ENCODE assay signal across 14 cellular contexts in the genomic region with DNA sequence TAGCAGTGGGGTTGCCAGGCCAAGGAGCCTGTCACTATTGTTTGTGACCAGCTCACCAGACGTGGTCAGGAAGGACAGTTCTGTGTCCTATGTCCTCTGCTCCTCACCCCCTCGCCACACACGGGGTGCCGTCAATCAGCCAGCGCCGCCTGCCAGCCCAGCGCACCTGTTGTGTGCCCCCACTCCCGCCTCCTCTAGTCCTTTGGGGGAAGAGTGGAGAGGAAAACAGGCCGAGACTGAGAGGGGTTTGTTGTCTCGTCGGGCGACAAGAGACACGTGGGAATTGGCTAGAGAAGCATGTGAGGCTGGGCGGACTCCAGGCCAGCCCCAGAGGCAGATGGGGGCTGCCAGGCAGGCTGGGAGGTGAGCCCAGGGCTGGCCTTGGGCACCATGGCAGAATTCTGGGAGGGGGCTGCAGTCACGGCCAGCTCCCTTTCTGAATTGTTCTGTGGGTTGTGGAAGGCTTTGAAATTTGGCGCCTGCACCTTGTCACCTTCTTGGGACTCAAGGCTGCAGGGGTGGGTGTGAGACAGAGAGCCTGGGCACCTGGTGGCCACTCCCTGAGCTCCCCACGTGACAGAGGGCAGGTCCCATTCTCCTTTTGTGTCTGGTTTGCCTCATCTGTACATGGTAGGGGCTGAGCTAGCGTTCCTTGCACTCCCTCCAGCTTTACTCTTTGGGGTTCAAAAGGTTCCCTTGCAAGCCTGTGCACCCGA. TPM values are rescaled to one million over a fixed set of nuclear protein-coding genes. Genes with fewer than 3 reads are reported as not detected.
DNase-seq lines count a peak whose midpoint lies in the region; ATAC-seq and TF ChIP-seq lines count a peak whose summit lies in the region.
"Had no signal": no experiment of that assay in that cellular context is flagged by ENCODE, and none has a peak within 500 bp of the region (broad histone marks: within the 10 kb centered on the region; RNA-seq: fewer than 3 reads in every experiment).

No MANE protein-coding gene starts in this region.

- H3K4me1 ChIP-seq in lower lobe of right lung (no peaks in the 10 kb centered on the region), smooth muscle cell (ENCODE audit: low read depth) (peaks cover 17% of the 10 kb centered on the region)
- H3K4me1 ChIP-seq: colonic mucosa, HAP-1 had no signal

- peak overlapping the region; percentile 51 for H3K4me3 ChIP-seq in SK-N-MC
- no peak overlapping the region for H3K4me3 ChIP-seq in lower lobe of right lung
- no peak overlapping the region for H3K4me3 ChIP-seq in smooth muscle cell
- H3K4me3 ChIP-seq: colonic mucosa, HAP-1 had no signal

- DNase-seq in NCI-H2171 treated with DMSO at 0.1 percent for 48 hours (lab: John Stamatoyannopoulos, UW) (peak; percentile 10), NCI-H2171 (lab: John Stamatoyannopoulos, UW) (no peak), SK-N-MC (ENCODE audit: low read depth, low spot score) (no peak), lower lobe of right lung (peak; percentile 32), smooth muscle cell (lab: John Stamatoyannopoulos, UW; ENCODE audit: unreplicated experiment) (no peak), left lobe of liver (ENCODE audit: low spot score) (no peak), SKM-1 (lab: John Stamatoyannopoulos, UW; ENCODE audit: unreplicated experiment) (no peak)
- DNase-seq in stimulated activated naive CD8-positive, alpha-beta T cell treated with anti-CD3 and anti-CD28 coated beads, Interleukin-15, Interleukin-2, amounts not matched to agents 100 U/mL and 50 U/mL, for 24 hours, result no peak
- DNase-seq: activated gamma-delta T cell treated with Interleukin-2 at 50 U/mL for 16 hours; CD4-positive, alpha-beta memory T cell; colonic mucosa; islet precursor cell; MM.1S had no signal

- H3K36me3 ChIP-seq in SK-N-MC (ENCODE audit: insufficient read depth, low read length) (no peaks in the 10 kb centered on the region), lower lobe of right lung (no peaks in the 10 kb centered on the region), smooth muscle cell (ENCODE audit: low read depth) (no peaks in the 10 kb centered on the region)
- H3K36me3 ChIP-seq: colonic mucosa, HAP-1 had no signal

- H3K9ac ChIP-seq in SK-N-MC (ENCODE audit: insufficient read length), result peak overlapping the region; percentile 48
- H3K9ac ChIP-seq in smooth muscle cell (ENCODE audit: low read depth), result no peak overlapping the region

- peaks cover 18% of the 10 kb centered on the region for H3K79me2 ChIP-seq in smooth muscle cell (ENCODE audit: low read depth)

- H3F3A ChIP-seq in smooth muscle cell (ENCODE audit: low read depth), result peaks cover 15% of the 10 kb centered on the region

- H3K27ac ChIP-seq in SK-N-MC (peak overlapping the region; percentile 86), lower lobe of right lung (no peak overlapping the region), smooth muscle cell (ENCODE audit: low read depth) (peak overlapping the region; percentile 59)
- H3K27ac ChIP-seq: colonic mucosa had no signal

- H2AFZ ChIP-seq in smooth muscle cell (ENCODE audit: low read depth), result no peak overlapping the region

- intact Hi-C loops in lower lobe of right lung (cut with DNase I), result no loop called here

- H3K4me2 ChIP-seq in smooth muscle cell, result peak overlapping the region; percentile 66

- peaks cover 17% of the 10 kb centered on the region for H4K20me1 ChIP-seq in smooth muscle cell (ENCODE audit: low read depth)

- TF ChIP-seq CTCF in lower lobe of right lung (IDR thresholded peaks at IDR 0.05) (no peak), smooth muscle cell (IDR thresholded peaks at IDR 0.05; ENCODE audit: borderline replicate concordance, insufficient read depth, poor library complexity, severe bottlenecking) (no peak)

- no peaks in the 10 kb centered on the region for H3K9me3 ChIP-seq in SK-N-MC (ENCODE audit: low read depth, low read length)
- no peaks in the 10 kb centered on the region for H3K9me3 ChIP-seq in lower lobe of right lung
- no peaks in the 10 kb centered on the region for H3K9me3 ChIP-seq in smooth muscle cell (replicated peaks; ENCODE audit: low read depth)
- H3K9me3 ChIP-seq: colonic mucosa, HAP-1 had no signal

- 75% methylated on average over 19 of the region's 19 CpGs for WGBS in smooth muscle cell (ENCODE audit: low lambda C conversion rate)

- H3K27me3 ChIP-seq in lower lobe of right lung (ENCODE audit: low read depth) (no peaks in the 10 kb centered on the region), smooth muscle cell (ENCODE audit: low read depth) (no peaks in the 10 kb centered on the region)
- H3K27me3 ChIP-seq: colonic mucosa had no signal

- ATAC-seq in lower lobe of right lung (no peak), left lobe of liver (no peak)
- no peak for ATAC-seq in stimulated activated naive CD8-positive, alpha-beta T cell treated with anti-CD3 and anti-CD28 coated beads, Interleukin-15, Interleukin-2, amounts not matched to agents 100 U/mL and 50 U/mL, for 24 hours

RNA-seq across cellular contexts. Expression of gene KCNQ1OT1, which starts 3.1 kb away (rescaled TPM):
- total RNA-seq in lower lobe of right lung (1.6 TPM), smooth muscle cell (9.8 and 12.3 TPM in 2 replicates), left lobe of liver (1.2 TPM)
- polyA plus RNA-seq in smooth muscle cell, result 1.6 and 4.6 TPM in 2 replicates

Comparison
In these comparisons a context has a peak if more than half of its experiments do, and no peak if none do; other contexts are left out.
1. DNase-seq: peak in NCI-H2171 treated with DMSO at 0.1 percent for 48 hours (single experiment) and lower lobe of right lung (single experiment); none in NCI-H2171 (single experiment), SK-N-MC (single experiment), smooth muscle cell (single experiment), left lobe of liver (single experiment), stimulated activated naive CD8-positive, alpha-beta T cell treated with anti-CD3 and anti-CD28 coated beads, Interleukin-15, Interleukin-2, amounts not matched to agents 100 U/mL and 50 U/mL, for 24 hours (single experiment) and SKM-1 (single experiment).